Comparison of ENCODE assay signal across 22 cellular contexts in the genomic region with DNA sequence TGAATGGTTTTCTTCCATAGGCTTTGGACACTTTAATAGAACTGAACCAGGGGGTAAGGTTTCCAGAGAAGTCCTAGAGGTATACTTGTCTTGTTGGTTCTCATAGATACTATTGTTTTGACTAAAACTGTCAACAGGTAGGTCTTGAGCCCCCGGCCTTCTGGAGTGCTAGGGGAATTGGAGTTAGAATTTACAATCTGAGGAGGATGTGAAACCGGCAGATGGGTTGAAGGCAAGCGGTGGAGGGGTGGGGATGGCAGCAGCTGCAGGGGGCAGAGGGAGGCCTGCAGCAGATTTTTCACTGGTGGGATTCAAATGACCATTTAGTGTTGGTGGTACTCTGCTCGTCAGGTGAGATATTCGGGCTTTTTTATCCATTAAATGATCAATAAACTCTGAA. TPM values are rescaled to one million over a fixed set of nuclear protein-coding genes. Genes with fewer than 3 reads are reported as not detected.
DNase-seq lines count a peak whose midpoint lies in the region; ATAC-seq, FAIRE-seq and TF ChIP-seq lines count a peak whose summit lies in the region.
"Had no signal": no experiment of that assay in that cellular context is flagged by ENCODE, and none has a peak within 500 bp of the region (broad histone marks: within the 10 kb centered on the region; RNA-seq: fewer than 3 reads in every experiment).

No MANE protein-coding gene starts in this region.

- H3K4me3 Mint-ChIP-seq in memory B cell, result peak overlapping the region; percentile 62
- H3K4me3 Mint-ChIP-seq: CD8-positive, alpha-beta T cell; T-helper 17 cell had no signal

- H3K27me3 Mint-ChIP-seq in memory B cell, result no peaks in the 10 kb centered on the region

- no peak for TF ChIP-seq POLR2A in GM12891 (IDR thresholded peaks at IDR 0.05; ENCODE audit: low read depth, low read length)

- H3K4me1 ChIP-seq in Karpas-422 (ENCODE audit: low read length), result peaks cover 53% of the 10 kb centered on the region
- H3K4me1 ChIP-seq in OCI-LY7 (ENCODE audit: insufficient read depth, low read length, poor library complexity, severe bottlenecking), result peaks cover 66% of the 10 kb centered on the region
- H3K4me1 ChIP-seq in aorta (ENCODE audit: control insufficient read depth in 1 of 2, insufficient read depth in 2 of 2, low read length in 2 of 2), result peaks cover 0 to 4% of the 10 kb centered on the region in 2 donors

- ATAC-seq in memory B cell (ENCODE audit: low read depth) (peak; percentile 37), HG02981 (IDR thresholded peaks at IDR 0.05; ENCODE audit: unreplicated experiment) (no peak), aorta (ENCODE audit: low FRiP score) (no peak)
- ATAC-seq: CD8-positive, alpha-beta T cell; Panc1; Right ventricle myocardium inferior; T-helper 17 cell had no signal

- peak overlapping the region; percentile 17 for H3K9ac ChIP-seq in Karpas-422 (ENCODE audit: low read length)
- H3K9ac ChIP-seq: BLaER1 had no signal

- H3K27ac Mint-ChIP-seq in memory B cell, result peak overlapping the region; percentile 91
- H3K27ac Mint-ChIP-seq: CD8-positive, alpha-beta T cell; T-helper 17 cell had no signal

- H3K9me3 Mint-ChIP-seq in memory B cell, result no peaks in the 10 kb centered on the region
- H3K9me3 Mint-ChIP-seq: CD8-positive, alpha-beta T cell had no signal

- H4K20me1 ChIP-seq in Karpas-422 (ENCODE audit: insufficient read depth, low read depth, low read length) (no peaks in the 10 kb centered on the region), OCI-LY7 (ENCODE audit: insufficient read depth, low read length) (no peaks in the 10 kb centered on the region)
- H4K20me1 ChIP-seq: BLaER1 had no signal

- BruUV-seq in OCI-LY7 (replicated peaks; lab: Mats Ljungman, UMichigan), result TSS peak; percentile 70

- H3K36me3 ChIP-seq in Karpas-422 (ENCODE audit: insufficient read depth, low read length) (no peaks in the 10 kb centered on the region), OCI-LY7 (ENCODE audit: insufficient read depth, low read length) (peaks cover under 1% of the 10 kb centered on the region; the same call in 1 of the 2 replicates), aorta (ENCODE audit: control insufficient read depth in 1 of 2, insufficient read depth in 2 of 2, low read length in 1 of 2) (no peaks in the 10 kb centered on the region)
- H3K36me3 ChIP-seq: BLaER1, MG63 had no signal

- H3K4me3 ChIP-seq in Karpas-422 (ENCODE audit: low read length) (peak overlapping the region; percentile 6; the same call in 1 of the 2 replicates), OCI-LY7 (ENCODE audit: low read depth, low read length, poor library complexity, severe bottlenecking) (peak overlapping the region; percentile 48), aorta (ENCODE audit: low read length in 2 of 2) (no peak overlapping the region)
- H3K4me3 ChIP-seq: BLaER1, MG63 had no signal

- DNase-seq in GM12891 (ENCODE audit: insufficient read length, low spot score) (no peak), Karpas-422 (peak; percentile 72), OCI-LY7 (ENCODE audit: low spot score) (peak; percentile 90), memory B cell (ENCODE audit: low spot score in 2 of 2) (peak in 1 of 2 donors; percentile 35), NCI-H2107 treated with DMSO at 0.1 percent for 48 hours (lab: John Stamatoyannopoulos, UW; ENCODE audit: unreplicated experiment) (no peak), aorta (no peak)
- no peak for DNase-seq in activated naive CD4-positive, alpha-beta T cell treated with Interleukin-2 at 50 U/mL for 16 hours
- DNase-seq: CD8-positive, alpha-beta T cell; DMS153; MG63; NCI-H1105; NCI-H2029 treated with DMSO at 0.1 percent for 48 hours; NCI-H2171 treated with DMSO at 0.1 percent for 48 hours; NCI-H524 treated with DMSO at 0.1 percent for 48 hours; NCI-H82; SW 1271; T-helper 17 cell had no signal

- no peak overlapping the region for H2AFZ ChIP-seq in Karpas-422 (ENCODE audit: low read length)
- H2AFZ ChIP-seq in OCI-LY7 (ENCODE audit: low read length), result peak overlapping the region; percentile 69; the same call in 1 of the 2 replicates

- WGBS in aorta, 2 donors, result 95 to 96% methylated on average over 5 of the region's 5 CpGs

- no peak for TF ChIP-seq CTCF in OCI-LY7 (conservative IDR thresholded peaks at IDR 0.05; ENCODE audit: low read length)

- peaks cover 28% of the 10 kb centered on the region for H3K4me1 Mint-ChIP-seq in memory B cell

- CTCF ChIA-PET in OCI-LY7 (lab: Charles Lee; ENCODE audit: unreplicated experiment), result no interaction called here

- H3K9me3 ChIP-seq in Karpas-422 (ENCODE audit: low read length), result no peaks in the 10 kb centered on the region
- H3K9me3 ChIP-seq in OCI-LY7 (ENCODE audit: low read length), result no peaks in the 10 kb centered on the region
- H3K9me3 ChIP-seq in aorta (ENCODE audit: control insufficient read depth, low read length), result no peaks in the 10 kb centered on the region
- H3K9me3 ChIP-seq: MG63 had no signal

- H3K4me2 ChIP-seq in Karpas-422 (ENCODE audit: low read depth, low read length, poor library complexity, severe bottlenecking) (peak overlapping the region; percentile 77), OCI-LY7 (ENCODE audit: low read length) (peak overlapping the region; percentile 94)
- H3K4me2 ChIP-seq: BLaER1 had no signal

- intact Hi-C loops in OCI-LY7 (cut with micrococcal nuclease; ENCODE audit: unreplicated experiment), result loop anchor here (1.0 to 5.0 kb wide), 2 partner anchors 110 to 836 kb away; no protein-coding TSS in a partner anchor
- intact Hi-C loops in aorta (cut with DNase I), result no loop called here

- no peak overlapping the region for H3K27ac ChIP-seq in Karpas-422 (ENCODE audit: low read length)
- H3K27ac ChIP-seq in OCI-LY7 (ENCODE audit: low read depth, low read length, poor library complexity, severe bottlenecking), result peak overlapping the region; percentile 86
- H3K27ac ChIP-seq in aorta (ENCODE audit: low read depth in 1 of 2, low read length in 2 of 2), result no peak overlapping the region
- H3K27ac ChIP-seq: BLaER1 had no signal

- POLR2A ChIA-PET in OCI-LY7 (lab: Charles Lee), result interaction anchor here (0.6 to 2.6 kb wide), 7 partner anchors 10 to 1575 kb away, joined by 3 to 10 read pairs (median 4); no protein-coding TSS in a partner anchor

- H3K79me2 ChIP-seq in Karpas-422 (ENCODE audit: low read length) (no peaks in the 10 kb centered on the region), OCI-LY7 (ENCODE audit: insufficient read depth, low read depth, low read length) (peaks cover 8% of the 10 kb centered on the region; the same call in 1 of the 2 replicates)

- H3K9me2 ChIP-seq in Karpas-422 (replicated peaks; ENCODE audit: insufficient read depth, low read length), result no peaks in the 10 kb centered on the region
- H3K9me2 ChIP-seq in OCI-LY7 (ENCODE audit: insufficient read depth, low read length), result no peaks in the 10 kb centered on the region

- FAIRE-seq in GM12891 (lab: Jason Lieb, UNC), result no peak
- FAIRE-seq: G401.6 had no signal

- peaks cover 4% of the 10 kb centered on the region for H3K36me3 Mint-ChIP-seq in memory B cell
- H3K36me3 Mint-ChIP-seq: CD8-positive, alpha-beta T cell had no signal

- H3K27me3 ChIP-seq in Karpas-422 (ENCODE audit: low read length) (no peaks in the 10 kb centered on the region), aorta (ENCODE audit: control insufficient read depth in 1 of 2, insufficient read depth in 2 of 2, low read length in 1 of 2) (no peaks in the 10 kb centered on the region)

TF ChIP-seq in GM12891, 5 proteins besides CTCF, POLR2A, EP300 and RAD21:
- TF ChIP-seq TAF1 (IDR thresholded peaks at IDR 0.05; ENCODE audit: low read depth, low read length), result no peak
- peak; percentile 82 for TF ChIP-seq SPI1 (IDR thresholded peaks at IDR 0.05; ENCODE audit: low read depth, low read length)
TF ChIP-seq in GM12891: peak in this region for 1.

RNA-seq across cellular contexts. Expression of a gene that starts 4.3 kb away (rescaled TPM):
- polyA plus RNA-seq in GM12891 (2012; ENCODE audit: low read depth, missing spikeins), result 1.8 TPM
- total RNA-seq in Karpas-422 (2014; rRNA removed; shearing (Covaris generic); ENCODE audit: low replicate concordance), result 7.1 and 7.2 TPM in 2 replicates
- total RNA-seq in OCI-LY7 (2014; rRNA removed; shearing (Covaris generic)), result 3.3 and 4.9 TPM in 2 replicates
- total RNA-seq in OCI-LY7 (2022) (5.7 and 5.8 TPM in 2 replicates), aorta (1 to 10 TPM; 2.0 to 3.3 TPM)
- under 1 TPM; 0.59 to 0.63 TPM for polyA plus RNA-seq in aorta
- total RNA-seq: CD8-positive, alpha-beta T cell had no signal

Comparison
In these comparisons a context has a peak if more than half of its experiments do, and no peak if none do; other contexts are left out.
1. DNase-seq: peak in Karpas-422 (single experiment) and OCI-LY7 (single experiment); none in GM12891 (single experiment), NCI-H2107 treated with DMSO at 0.1 percent for 48 hours (single experiment), activated naive CD4-positive, alpha-beta T cell treated with Interleukin-2 at 50 U/mL for 16 hours (single experiment) and aorta (0 of 2).
2. H3K4me3 ChIP-seq: peak in Karpas-422 (single experiment) and OCI-LY7 (single experiment); none in aorta (0 of 2).